8 cellular contexts compared by ENCODE assay signal in genomic region chr4:128517739-128518510, GRCh38.
DNase-seq lines count a peak whose midpoint lies in the region; ATAC-seq and TF ChIP-seq lines count a peak whose summit lies in the region.

No MANE protein-coding gene starts in this region.

- peak overlapping the region; percentile 76 for H3K9ac ChIP-seq in mesenchymal stem cell (ENCODE audit: low read length)

- H3K4ac ChIP-seq in mesenchymal stem cell (ENCODE audit: low read depth in 1 of 2, low read length in 2 of 2), result peak overlapping the region in 1 of 2 experiments; percentile 91

- no peaks in the 10 kb centered on the region for H3K27me3 ChIP-seq in mesenchymal stem cell (ENCODE audit: control insufficient read depth in 1 of 2, insufficient read depth in 1 of 2, low read length in 2 of 2)

- H2AFZ ChIP-seq in mesenchymal stem cell (ENCODE audit: low read depth, low read length), result no peak overlapping the region

- H3K14ac ChIP-seq in mesenchymal stem cell (ENCODE audit: low read length in 2 of 2), result no peak overlapping the region

- H3K27ac ChIP-seq in coronary artery, result peak overlapping the region; percentile 69 to 79
- peak overlapping the region; percentile 97 for H3K27ac ChIP-seq in mesenchymal stem cell (ENCODE audit: low read length, poor library complexity, severe bottlenecking)

- peak overlapping the region; percentile 68 for H2AK5ac ChIP-seq in mesenchymal stem cell (ENCODE audit: low read length, severe bottlenecking)

- peak overlapping the region; percentile 69 to 76 for H3K18ac ChIP-seq in mesenchymal stem cell (ENCODE audit: low read depth in 1 of 2, low read length in 2 of 2)

- peaks cover 0 to 7% of the 10 kb centered on the region in 2 experiments for H3K36me3 ChIP-seq in mesenchymal stem cell (ENCODE audit: control insufficient read depth in 1 of 2, insufficient read depth in 2 of 2, low read depth in 1 of 2, low read length in 2 of 2)

- DNase-seq in A172 (ENCODE audit: low spot score) (peak; percentile 96), NCI-H460 (ENCODE audit: extremely low read depth, low read depth) (peak; percentile 89), coronary artery (ENCODE audit: low spot score) (peak; percentile 81), mesenchymal stem cell (peak; percentile 92), mesenteric fat pad (ENCODE audit: low spot score) (no peak)
- DNase-seq in activated CD4-positive, alpha-beta T cell treated with anti-CD3 and anti-CD28 coated beads, Interleukin-2, amount 50 U/mL, for 4 hours, result no peak

- WGBS in mesenchymal stem cell, result 15% methylated on average over 3 of the region's 5 CpGs

- H4K8ac ChIP-seq in mesenchymal stem cell (ENCODE audit: low read length), result no peak overlapping the region

- H3K23ac ChIP-seq in mesenchymal stem cell (ENCODE audit: low read length in 2 of 2), result no peak overlapping the region

- no peak overlapping the region for H4K91ac ChIP-seq in mesenchymal stem cell (ENCODE audit: low read length)

- H2BK15ac ChIP-seq in mesenchymal stem cell (ENCODE audit: low read depth, poor library complexity, severe bottlenecking), result no peak overlapping the region

- no peaks in the 10 kb centered on the region for H3K79me1 ChIP-seq in mesenchymal stem cell (replicated peaks; ENCODE audit: low read length, poor library complexity, severe bottlenecking)

- H3K4me1 ChIP-seq in mesenchymal stem cell (ENCODE audit: control insufficient read depth, insufficient read depth, low read depth, low read length), result peaks cover 9% of the 10 kb centered on the region

- H3K4me2 ChIP-seq in mesenchymal stem cell (ENCODE audit: low read length, poor library complexity, severe bottlenecking), result no peak overlapping the region

- TF ChIP-seq CTCF in coronary artery (IDR thresholded peaks at IDR 0.05), result no peak

- H2BK12ac ChIP-seq in mesenchymal stem cell (ENCODE audit: low read length in 2 of 2), result peak overlapping the region; percentile 59 to 80

- ATAC-seq in GM18511 (IDR thresholded peaks at IDR 0.05; ENCODE audit: unreplicated experiment), result peak; percentile 97
- peak; percentile 95 for ATAC-seq in HG02884 (IDR thresholded peaks at IDR 0.05; ENCODE audit: unreplicated experiment)

- H3K9me3 ChIP-seq in mesenchymal stem cell (ENCODE audit: control insufficient read depth, low read length), result no peaks in the 10 kb centered on the region

- H2BK5ac ChIP-seq in mesenchymal stem cell (ENCODE audit: low read depth, low read length, poor library complexity, severe bottlenecking), result peak overlapping the region; percentile 97

- H3K4me3 ChIP-seq in coronary artery (peak overlapping the region; percentile 33), mesenchymal stem cell (ENCODE audit: insufficient read depth in 1 of 2, low read depth in 1 of 2, low read length in 2 of 2) (peak overlapping the region in 1 of 2 experiments; percentile 61)

- H2BK120ac ChIP-seq in mesenchymal stem cell (ENCODE audit: low read depth, low read length), result peak overlapping the region; percentile 43

Comparison
In these comparisons a context has a peak if more than half of its experiments do, and no peak if none do; other contexts are left out.
1. DNase-seq: peak in A172 (single experiment), NCI-H460 (single experiment), coronary artery (single experiment) and mesenchymal stem cell (single experiment); none in mesenteric fat pad (single experiment) and activated CD4-positive, alpha-beta T cell treated with anti-CD3 and anti-CD28 coated beads, Interleukin-2, amount 50 U/mL, for 4 hours (0 of 2).